Comparison of ENCODE assay signal across 20 cellular contexts in the genomic region with DNA sequence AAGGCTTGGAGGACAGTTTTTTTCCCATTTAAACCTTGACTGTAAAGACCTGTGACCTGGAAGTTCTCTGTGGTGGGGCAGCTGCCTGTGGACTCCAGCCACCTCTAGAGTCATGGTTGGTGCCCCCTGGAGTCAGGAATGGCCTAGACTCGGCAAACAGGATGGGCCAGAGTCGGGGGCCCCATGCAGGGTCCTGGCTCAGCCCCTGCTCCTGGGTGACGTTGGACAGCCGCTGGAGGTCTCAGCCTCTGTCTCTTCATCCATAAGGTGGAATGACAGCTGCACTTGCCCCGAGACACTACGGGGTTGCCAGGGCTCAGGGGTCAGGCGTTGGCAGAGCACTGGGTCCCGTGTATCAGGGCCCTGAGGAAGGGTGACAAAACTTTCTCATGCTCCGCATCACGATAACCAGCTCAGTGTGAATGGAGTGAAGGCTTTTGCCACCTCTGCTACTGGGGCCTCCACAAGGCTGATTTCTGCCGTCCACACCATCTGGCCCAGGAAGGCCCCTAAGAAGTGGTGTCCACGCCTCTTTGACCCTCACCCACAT. TPM values are rescaled to one million over a fixed set of nuclear protein-coding genes. Genes with fewer than 3 reads are reported as not detected.
DNase-seq lines count a peak whose midpoint lies in the region; ATAC-seq, FAIRE-seq and TF ChIP-seq lines count a peak whose summit lies in the region.
"Had no signal": no experiment of that assay in that cellular context is flagged by ENCODE, and none has a peak within 500 bp of the region (broad histone marks: within the 10 kb centered on the region; RNA-seq: fewer than 3 reads in every experiment).

No MANE protein-coding gene starts in this region.

- CTCF ChIA-PET in HCT116 (lab: Charles Lee): no interaction called here
- CTCF ChIA-PET in HepG2 (lab: Yijun Ruan, JAX; ENCODE audit: low intra/inter-chr PET ratio, low total read pairs): no interaction called here

- no peaks in the 10 kb centered on the region for H3K79me2 ChIP-seq in HCT116 (ENCODE audit: insufficient read depth, low read length)
- H3K79me2 ChIP-seq in HepG2 (ENCODE audit: insufficient read depth, low read length): no peaks in the 10 kb centered on the region

- BruUV-seq in HCT116 (replicated peaks; lab: Mats Ljungman, UMichigan) (no TSS peak), HepG2 (replicated peaks; lab: Mats Ljungman, UMichigan) (no TSS peak)

- in situ Hi-C loops in HepG2 (cut with HindIII; ENCODE audit: extremely low pct_ligation_motif_present, low pct_unique_long_range_greater_than_20kb): no loop called here

- H3K4me2 ChIP-seq in HCT116 (ENCODE audit: low read length) (no peak overlapping the region), HepG2 (ENCODE audit: low read depth, low read length) (no peak overlapping the region), neuronal stem cell (ENCODE audit: insufficient read depth, low read length, poor library complexity, severe bottlenecking) (no peak overlapping the region)

- 0% methylated on average over 1 of the region's 12 CpGs for WGBS in HepG2 (ENCODE audit: low lambda C conversion rate)
- WGBS in neuronal stem cell (ENCODE audit: extremely low coverage in 2 of 2, insufficient read length in 2 of 2, insufficient replicate concordance in 1 of 2), 2 donors: no CpG with 5 or more reads among the region's 12 CpGs

- ATAC-seq in left cardiac atrium (no peak), HCT116 (peak; percentile 33; the same call in 1 of the 2 replicates), HepG2 (peak; percentile 46), HG03025 (IDR thresholded peaks at IDR 0.05; ENCODE audit: low FRiP score, unreplicated experiment) (no peak), GM21786 (IDR thresholded peaks at IDR 0.05; ENCODE audit: unreplicated experiment) (no peak)
- ATAC-seq: K562 had no signal

- H3K27me3 ChIP-seq in right atrium auricular region (peaks cover 0 to 5% of the 10 kb centered on the region in 2 donors), HCT116 (ENCODE audit: insufficient read depth, low read length) (0 out of 2 replicates have a peak, but pooled peaks cover 3% of the 10 kb centered on the region), HepG2 (ENCODE audit: control insufficient read depth in 1 of 2, insufficient read depth in 2 of 2, low read length in 2 of 2) (peaks cover 9 to 68% of the 10 kb centered on the region in 2 experiments), neuronal stem cell (ENCODE audit: control insufficient read depth in 3 of 3, insufficient read depth in 3 of 3, low read depth in 1 of 3, low read length in 3 of 3) (peaks cover 0 to 40% (median 0%) of the 10 kb centered on the region in 3 experiments)

- H3K27ac ChIP-seq in right atrium auricular region (no peak overlapping the region), HCT116 (ENCODE audit: low read depth, low read length) (no peak overlapping the region), HepG2 (ENCODE audit: extremely low read length, insufficient read depth, low read length) (no peak overlapping the region), neuronal stem cell (replicated peaks; ENCODE audit: low read length) (no peak overlapping the region)
- H3K27ac ChIP-seq: BLaER1, HL-60 had no signal

- TF ChIP-seq POLR2A in HCT116 (IDR thresholded peaks at IDR 0.05; ENCODE audit: borderline replicate concordance, extremely low read depth, insufficient read depth, insufficient read length): no peak
- TF ChIP-seq POLR2A in HepG2 (IDR thresholded peaks at IDR 0.05; ENCODE audit: insufficient read depth in 1 of 2, low read depth in 2 of 2, low read length in 2 of 2): no peak

- no peak overlapping the region for H2AFZ ChIP-seq in HCT116 (ENCODE audit: low read depth, low read length, poor library complexity, severe bottlenecking)
- H2AFZ ChIP-seq in HepG2 (ENCODE audit: low read length): no peak overlapping the region
- H2AFZ ChIP-seq in neuronal stem cell (ENCODE audit: low read length): no peak overlapping the region

- H3K4me1 ChIP-seq in right atrium auricular region (no peaks in the 10 kb centered on the region), HCT116 (ENCODE audit: control insufficient read depth in 1 of 2, insufficient read depth in 2 of 2, low read length in 2 of 2) (no peaks in the 10 kb centered on the region), HepG2 (ENCODE audit: insufficient read depth, low read length) (no peaks in the 10 kb centered on the region), neuronal stem cell (ENCODE audit: control insufficient read depth in 2 of 2, insufficient read depth in 1 of 2, low read depth in 1 of 2, low read length in 2 of 2) (peaks cover 0 to 12% of the 10 kb centered on the region in 2 donors)

- H2BK15ac ChIP-seq in neuronal stem cell (ENCODE audit: low read length): peak overlapping the region; percentile 49

- no peaks in the 10 kb centered on the region for H3K9me2 ChIP-seq in HCT116 (ENCODE audit: insufficient read depth)

- H3K18ac ChIP-seq in neuronal stem cell (ENCODE audit: low read length): peak overlapping the region; percentile 27

- H3K36me3 ChIP-seq in right atrium auricular region: no peaks in the 10 kb centered on the region
- H3K36me3 ChIP-seq in HCT116 (ENCODE audit: control insufficient read depth in 1 of 2, insufficient read depth in 2 of 2, low read length in 2 of 2): no peaks in the 10 kb centered on the region
- H3K36me3 ChIP-seq in HepG2 (replicated peaks in 1 of 2; ENCODE audit: control insufficient read depth in 1 of 2, insufficient read depth in 2 of 2, low read length in 2 of 2): no peaks in the 10 kb centered on the region
- no peaks in the 10 kb centered on the region for H3K36me3 ChIP-seq in neuronal stem cell (replicated peaks in 1 of 2; ENCODE audit: control insufficient read depth in 2 of 2, insufficient read depth in 2 of 2, low read length in 2 of 2)
- H3K36me3 ChIP-seq: BLaER1 had no signal

- intact Hi-C loops in left cardiac atrium (cut with DNase I): no loop called here
- intact Hi-C loops in HCT116 (cut with micrococcal nuclease): no loop called here
- intact Hi-C loops in HepG2 (cut with micrococcal nuclease; ENCODE audit: unreplicated experiment): no loop called here

- H2BK120ac ChIP-seq in neuronal stem cell (ENCODE audit: low read depth, low read length): no peak overlapping the region

- H3K14ac ChIP-seq in neuronal stem cell (ENCODE audit: low read length): no peak overlapping the region

- no peak for FAIRE-seq in HepG2 (lab: Jason Lieb, UNC)
- FAIRE-seq: GM19239, H1 had no signal

- DNase-seq in left cardiac atrium: peak; percentile 7
- no peak for DNase-seq in right atrium auricular region (ENCODE audit: low spot score)
- no peak for DNase-seq in HCT116 (ENCODE audit: low read depth, low spot score)
- no peak for DNase-seq in HepG2 (ENCODE audit: low spot score)
- DNase-seq in neuronal stem cell (ENCODE audit: low spot score): no peak
- no peak for DNase-seq in NCI-H226
- DNase-seq: 8988T; CD4-positive, alpha-beta memory T cell; DMS153; DMS79 treated with DMSO at 0.1 percent for 48 hours; GF-D8; H9; IMR-90 had no signal

- TF ChIP-seq CTCF in right atrium auricular region (IDR thresholded peaks at IDR 0.05) (no peak), HCT116 (IDR thresholded peaks at IDR 0.05 in 2 of 3, conservative IDR thresholded peaks at IDR 0.05 in 1 of 3; ENCODE audit: borderline replicate concordance in 1 of 3, insufficient read depth in 1 of 3, low read depth in 2 of 3, low read length in 2 of 3) (peak in 2 of 3 experiments; percentile 12 to 26; a peak in 3 of 6 replicates), HepG2 (CRISPR knock-in tag; IDR thresholded peaks at IDR 0.05) (no peak)

- no peak overlapping the region for H4K91ac ChIP-seq in neuronal stem cell (ENCODE audit: low read depth, low read length, poor library complexity)

- H3K9ac ChIP-seq in HCT116 (ENCODE audit: low read length): no peak overlapping the region
- no peak overlapping the region for H3K9ac ChIP-seq in HepG2 (ENCODE audit: insufficient read depth, low read depth, low read length)
- H3K9ac ChIP-seq in neuronal stem cell (ENCODE audit: low read depth, low read length, poor library complexity): no peak overlapping the region
- H3K9ac ChIP-seq: BLaER1 had no signal

- no peak overlapping the region for H4K8ac ChIP-seq in neuronal stem cell (ENCODE audit: low read depth, low read length)

- H2BK12ac ChIP-seq in neuronal stem cell (ENCODE audit: low read length): no peak overlapping the region

- RAD21 ChIA-PET in HCT116 (lab: Charles Lee; ENCODE audit: low non-redundant PET in 1 of 2, low total read pairs in 2 of 2, uncharacterized antibody in 2 of 2, unreplicated experiment in 2 of 2): no interaction called here

- H3K4me3 ChIP-seq in right atrium auricular region: no peak overlapping the region
- no peak overlapping the region for H3K4me3 ChIP-seq in HCT116 (replicated peaks in 1 of 2; ENCODE audit: low read depth in 1 of 2, low read length in 2 of 2)
- H3K4me3 ChIP-seq in HepG2 (replicated peaks in 1 of 3; ENCODE audit: insufficient read depth in 1 of 3, low read depth in 2 of 3, low read length in 3 of 3): no peak overlapping the region
- no peak overlapping the region for H3K4me3 ChIP-seq in neuronal stem cell (ENCODE audit: low read length in 2 of 2)
- H3K4me3 ChIP-seq: BLaER1, K562 had no signal

- H3K9me3 ChIP-seq in right atrium auricular region (no peaks in the 10 kb centered on the region), HCT116 (ENCODE audit: control insufficient read depth in 1 of 2, insufficient read depth in 1 of 2, low read depth in 1 of 2, low read length in 2 of 2) (no peaks in the 10 kb centered on the region), HepG2 (ENCODE audit: low read length) (no peaks in the 10 kb centered on the region), neuronal stem cell (replicated peaks in 1 of 2; ENCODE audit: control insufficient read depth in 2 of 2, insufficient read depth in 1 of 2, low read depth in 1 of 2, low read length in 2 of 2) (peaks cover 0 to 5% of the 10 kb centered on the region in 2 donors)

- no peak overlapping the region for H3K4ac ChIP-seq in neuronal stem cell (ENCODE audit: low read length)

- TF ChIP-seq RAD21 in HCT116 (IDR thresholded peaks at IDR 0.05; ENCODE audit: low read depth): no peak
- TF ChIP-seq RAD21 in HepG2 (CRISPR knock-in tag; IDR thresholded peaks at IDR 0.05): no peak

- no peak overlapping the region for H3K23ac ChIP-seq in neuronal stem cell (ENCODE audit: low read depth, low read length, poor library complexity)

- H2AK5ac ChIP-seq in neuronal stem cell (ENCODE audit: low read depth, low read length): peak overlapping the region; percentile 84

- POLR2A ChIA-PET in HCT116 (lab: Charles Lee): no interaction called here
- POLR2A ChIA-PET in HepG2 (lab: Yijun Ruan, JAX): no interaction called here

- no peak overlapping the region for H2BK5ac ChIP-seq in neuronal stem cell (ENCODE audit: low read length)

- H4K20me1 ChIP-seq in HCT116 (ENCODE audit: insufficient read depth) (no peaks in the 10 kb centered on the region), HepG2 (ENCODE audit: insufficient read depth, low read length) (no peaks in the 10 kb centered on the region; the same call in 1 of the 2 replicates)
- H4K20me1 ChIP-seq: BLaER1 had no signal

- H3K79me1 ChIP-seq in neuronal stem cell (ENCODE audit: low read depth, low read length): no peaks in the 10 kb centered on the region

- TF ChIP-seq EP300 in HepG2 (IDR thresholded peaks at IDR 0.05; ENCODE audit: low read depth in 2 of 2, low read length in 2 of 2) (no peak), HepG2 (CRISPR knock-in tag; IDR thresholded peaks at IDR 0.05; ENCODE audit: borderline replicate concordance) (no peak)

RNA-seq across cellular contexts. Expression of a gene that starts 58.5 kb away (rescaled TPM):
- under 1 TPM; 0.52 to 0.53 TPM for total RNA-seq in left cardiac atrium
- total RNA-seq in right atrium auricular region: under 1 TPM; 0.08 to 0.11 TPM
- 1.3 TPM for total RNA-seq in HCT116 (2021; ENCODE audit: unreplicated experiment)
- 0.08 and 0.09 TPM in 2 replicates for polyA plus RNA-seq in HCT116 (2012)
- total RNA-seq in HepG2 (2016; rRNA removed; fragmentation: Illumina TruSeq; extraction: Trizol): 0.07 TPM in 1 of 2 replicates, not detected in the other
- not detected in 2 replicates for total RNA-seq in HepG2 (2016; cell fraction: cytosol; rRNA removed; fragmentation: Illumina TruSeq; extraction: Trizol; ENCODE audit: low read depth)
- total RNA-seq in HepG2 (2016; cell fraction: insoluble cytoplasmic fraction; rRNA removed; fragmentation: Illumina TruSeq; extraction: Trizol): 0.09 TPM in 1 of 2 replicates, not detected in the other
- 0.03 TPM in 1 of 2 replicates, not detected in the other for total RNA-seq in HepG2 (2016; cell fraction: membrane; rRNA removed; fragmentation: Illumina TruSeq; extraction: Trizol)
- total RNA-seq in HepG2 (2016; cell fraction: nucleus; rRNA removed; fragmentation: Illumina TruSeq; extraction: Trizol): 0.22 and 0.31 TPM in 2 replicates
- 0.11 and 0.13 TPM in 2 replicates for polyA plus RNA-seq in HepG2 (2011; rRNA removed)
- polyA plus RNA-seq in HepG2 (2011; cell fraction: cytosol; rRNA removed): 0.01 and 0.03 TPM in 2 replicates
- polyA plus RNA-seq in HepG2 (2011; cell fraction: nucleus; rRNA removed): 1.1 and 1.5 TPM in 2 replicates
- polyA plus RNA-seq in HepG2 (2012): 0.08 and 0.16 TPM in 2 replicates
- polyA plus RNA-seq in HepG2 (2016; cell fraction: cytosol; fragmentation: Illumina TruSeq; extraction: Trizol; ENCODE audit: low read depth): 0.01 TPM in 1 of 2 replicates, not detected in the other
- polyA plus RNA-seq in HepG2 (2016; cell fraction: insoluble cytoplasmic fraction; fragmentation: Illumina TruSeq; extraction: Trizol; ENCODE audit: low read depth): 0.03 and 0.05 TPM in 2 replicates
- 0.03 TPM in 1 of 2 replicates, not detected in the other for polyA plus RNA-seq in HepG2 (2016; cell fraction: membrane; fragmentation: Illumina TruSeq; extraction: Trizol; ENCODE audit: low read depth)
- polyA plus RNA-seq in HepG2 (2016; cell fraction: nucleus; fragmentation: Illumina TruSeq; extraction: Trizol; ENCODE audit: insufficient read depth, low read depth): 0.33 and 0.36 TPM in 2 replicates
- 0.84 and 0.87 TPM in 2 replicates for polyA minus RNA-seq in HepG2 (2011; rRNA and poly(A)+ RNA removed; ENCODE audit: low replicate concordance)
- 0.09 and 0.10 TPM in 2 replicates for polyA minus RNA-seq in HepG2 (2011; cell fraction: cytosol; rRNA and poly(A)+ RNA removed)
- 1.7 and 2.5 TPM in 2 replicates for polyA minus RNA-seq in HepG2 (2011; cell fraction: nucleus; rRNA and poly(A)+ RNA removed)
- polyA plus RNA-seq in neuronal stem cell (2013, experiment 1 of 2): 0.39 TPM
- 0.35 TPM for polyA plus RNA-seq in neuronal stem cell (2013, experiment 2 of 2)

Comparison
In these comparisons a context has a peak if more than half of its experiments do, and no peak if none do; other contexts are left out.
1. ATAC-seq: peak in HCT116 (single experiment) and HepG2 (single experiment); none in left cardiac atrium (0 of 2), HG03025 (single experiment) and GM21786 (single experiment).
2. CTCF ChIP-seq: peak in HCT116 (2 of 3); none in right atrium auricular region (0 of 2) and HepG2 (single experiment).